In the genomic region with DNA sequence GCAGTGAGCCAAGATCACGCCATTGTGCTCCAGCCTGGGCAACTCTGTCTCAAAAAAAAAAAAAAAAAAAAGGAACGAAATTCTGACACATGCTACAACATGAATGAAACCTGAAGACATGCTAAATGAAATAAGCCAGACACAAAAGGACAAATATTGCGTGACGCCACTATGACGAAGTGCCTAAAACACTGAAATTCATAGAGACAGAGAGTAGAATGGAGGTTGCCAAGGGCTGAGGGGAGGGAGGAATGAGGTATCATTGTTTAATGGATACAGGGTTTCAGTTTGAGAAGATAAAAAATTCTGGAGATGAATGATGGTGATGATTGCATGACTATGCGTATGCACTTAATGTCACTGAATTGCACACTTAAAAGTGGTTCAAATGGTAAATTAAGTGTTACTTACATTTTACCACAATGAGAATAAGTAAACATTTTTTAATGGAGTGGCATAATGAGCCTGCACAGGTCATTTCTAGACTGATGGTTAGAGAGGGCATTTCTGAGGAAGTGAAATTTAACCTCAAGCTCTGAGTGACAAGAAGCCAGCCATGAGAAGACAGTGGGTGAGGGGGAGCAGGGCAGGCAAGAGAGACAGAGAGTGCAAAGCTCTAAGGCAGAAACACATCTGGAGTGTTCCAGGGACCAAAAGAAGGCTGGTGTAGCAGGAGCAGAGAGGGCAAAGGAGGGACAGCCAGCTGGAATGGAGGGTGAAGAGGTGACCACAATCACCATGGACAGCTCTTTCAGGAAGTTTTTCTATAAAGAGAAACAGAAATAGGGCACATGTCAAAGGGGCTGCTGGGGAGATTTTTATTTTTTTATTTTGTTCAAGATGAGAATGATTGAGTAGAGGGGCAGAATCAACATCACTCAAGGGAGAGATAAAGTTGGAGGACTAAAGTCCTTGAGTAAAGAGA, we compare ENCODE assay signal across 15 cellular contexts. TPM values are rescaled to one million over a fixed set of nuclear protein-coding genes. Genes with fewer than 3 reads are reported as not detected.
DNase-seq lines count a peak whose midpoint lies in the region; ATAC-seq and TF ChIP-seq lines count a peak whose summit lies in the region.
"Had no signal": no experiment of that assay in that cellular context is flagged by ENCODE, and none has a peak within 500 bp of the region (broad histone marks: within the 10 kb centered on the region; RNA-seq: fewer than 3 reads in every experiment).

No MANE protein-coding gene starts in this region.

- H3K9me3 ChIP-seq in CD4-positive, alpha-beta memory T cell (ENCODE audit: control insufficient read depth in 1 of 2, low read length in 2 of 2) = no peaks in the 10 kb centered on the region
- H3K9me3 ChIP-seq in PC-9 (ENCODE audit: insufficient read depth, low read depth) = no peaks in the 10 kb centered on the region

- no peaks in the 10 kb centered on the region for H3K27me3 ChIP-seq in CD4-positive, alpha-beta memory T cell (ENCODE audit: insufficient read depth, low read length)
- H3K27me3 ChIP-seq in PC-9 (ENCODE audit: insufficient read depth, low read depth) = peaks cover 16% of the 10 kb centered on the region; the same call in 1 of the 2 replicates

- H3K27ac Mint-ChIP-seq in CD4-positive, alpha-beta memory T cell = no peak overlapping the region

- ATAC-seq in GM18517 (IDR thresholded peaks at IDR 0.05; ENCODE audit: unreplicated experiment) (peak; percentile 98), GM21367 (IDR thresholded peaks at IDR 0.05; ENCODE audit: unreplicated experiment) (peak; percentile 92), HG02981 (IDR thresholded peaks at IDR 0.05; ENCODE audit: unreplicated experiment) (peak; percentile 95)
- ATAC-seq: left colon had no signal

- H3K27me3 Mint-ChIP-seq in CD4-positive, alpha-beta memory T cell = peaks cover 13 to 24% of the 10 kb centered on the region in 2 donors

- no peak overlapping the region for H3K4me3 ChIP-seq in CD4-positive, alpha-beta memory T cell (ENCODE audit: low read length in 2 of 2)
- no peak overlapping the region for H3K4me3 ChIP-seq in PC-9

- no peak overlapping the region for H2AFZ ChIP-seq in PC-9

- no peak for TF ChIP-seq POLR2A in erythroblast (IDR thresholded peaks at IDR 0.05; ENCODE audit: low read length)

- BruUV-seq in PC-9 (replicated peaks; lab: Mats Ljungman, UMichigan) = no TSS peak

- no peaks in the 10 kb centered on the region for H3K36me3 Mint-ChIP-seq in CD4-positive, alpha-beta memory T cell

- no peaks in the 10 kb centered on the region for H3K4me1 Mint-ChIP-seq in CD4-positive, alpha-beta memory T cell

- H3K27ac ChIP-seq in CD4-positive, alpha-beta memory T cell (ENCODE audit: low read depth, low read length) = no peak overlapping the region
- no peak overlapping the region for H3K27ac ChIP-seq in PC-9
- H3K27ac ChIP-seq: C4-2B had no signal

- POLR2A ChIA-PET in CD4-positive, alpha-beta memory T cell (lab: Charles Lee; ENCODE audit: partially characterized antibody) = interaction anchor here (0.7 kb wide), 1 partner anchor 578 kb away, joined by 3 read pairs; no protein-coding TSS in a partner anchor
- POLR2A ChIA-PET in PC-9 (lab: Charles Lee; ENCODE audit: unreplicated experiment) = no interaction called here

- no peaks in the 10 kb centered on the region for H3F3A ChIP-seq in PC-9 (ENCODE audit: insufficient read depth, low read depth)

- intact Hi-C loops in CD4-positive, alpha-beta memory T cell (cut with micrococcal nuclease) = no loop called here
- intact Hi-C loops in PC-9 (cut with micrococcal nuclease; ENCODE audit: unreplicated experiment) = no loop called here

- H4K20me1 ChIP-seq in PC-9 (ENCODE audit: insufficient read depth) = no peaks in the 10 kb centered on the region

- H3K4me1 ChIP-seq in CD4-positive, alpha-beta memory T cell (ENCODE audit: insufficient read depth, low read length) = no peaks in the 10 kb centered on the region
- no peaks in the 10 kb centered on the region for H3K4me1 ChIP-seq in PC-9 (replicated peaks; ENCODE audit: insufficient read depth)

- H3K79me2 ChIP-seq in PC-9 (ENCODE audit: low read depth) = no peaks in the 10 kb centered on the region

- H3K9me2 ChIP-seq in PC-9 (ENCODE audit: insufficient read depth) = no peaks in the 10 kb centered on the region

- H3K4me2 ChIP-seq in PC-9 = no peak overlapping the region

- CTCF ChIA-PET in CD4-positive, alpha-beta memory T cell (lab: Charles Lee; ENCODE audit: partially characterized antibody) = interaction anchor here (1.0 to 1.4 kb wide), 2 partner anchors 11 to 17 kb away, joined by 4 to 8 read pairs; no protein-coding TSS in a partner anchor
- CTCF ChIA-PET in PC-9 (lab: Charles Lee) = no interaction called here

- H3K4me3 Mint-ChIP-seq in CD4-positive, alpha-beta memory T cell = no peak overlapping the region

- H3K9me3 Mint-ChIP-seq in CD4-positive, alpha-beta memory T cell = peaks cover 0 to 2% (median 0%) of the 10 kb centered on the region in 8 donors

- TF ChIP-seq CTCF in PC-9 (conservative IDR thresholded peaks at IDR 0.05) = no peak

- DNase-seq in MV-4-11 (lab: John Stamatoyannopoulos, UW) = peak; percentile 62
- DNase-seq in NCI-H774 (lab: John Stamatoyannopoulos, UW) = no peak
- no peak for DNase-seq in erythroblast (lab: John Stamatoyannopoulos, UW)
- DNase-seq in CD4-positive, alpha-beta memory T cell = no peak
- no peak for DNase-seq in PC-9
- DNase-seq: activated CD4-positive, CD25-positive, alpha-beta regulatory T cell; activated gamma-delta T cell treated with Interleukin-2 at 50 U/mL for 16 hours; left colon; NCI-H1694; RPMI8226; stimulated activated CD4-positive, alpha-beta T cell treated with anti-CD3 and anti-CD28 coated beads, Interleukin-1b, Interleukin-23, amount 100 ng/mL, for 48 hours had no signal

- no peaks in the 10 kb centered on the region for H3K36me3 ChIP-seq in CD4-positive, alpha-beta memory T cell (ENCODE audit: insufficient read depth, low read length)
- H3K36me3 ChIP-seq in PC-9 (ENCODE audit: low read depth) = no peaks in the 10 kb centered on the region

RNA-seq across cellular contexts. Expression of a gene that starts 20.6 kb away (rescaled TPM):
- 10 to 100 TPM; 17.5 to 19.8 TPM for total RNA-seq in CD4-positive, alpha-beta memory T cell
- polyA plus RNA-seq in CD4-positive, alpha-beta memory T cell = 1 to 10 TPM; 1.3 to 3.9 TPM
- 30.2 and 34.3 TPM in 2 replicates for total RNA-seq in PC-9 (2021)

RNA-seq across cellular contexts. Expression of a gene that starts 40.8 kb away (rescaled TPM):
- not detected for total RNA-seq in CD4-positive, alpha-beta memory T cell
- under 1 TPM in 1 of 2 donors, not detected in 1; 0.58 TPM for polyA plus RNA-seq in CD4-positive, alpha-beta memory T cell
- total RNA-seq in PC-9 (2021) = 33.6 and 53.1 TPM in 2 replicates

Comparison
In these comparisons a context has a peak if more than half of its experiments do, and no peak if none do; other contexts are left out.
1. RNA of a gene that starts 40.8 kb away (total RNA-seq): 33.6 to 53.1 TPM in PC-9; not detected in CD4-positive, alpha-beta memory T cell; every median in the first group is over 10 times any median in the second.
2. Peak in every context shown above with its lines, with median percentiles within 50 percentile points of each other: ATAC-seq.